8 cellular contexts compared by ENCODE assay signal in genomic region chr7:72635273-72635908, GRCh38.
DNase-seq lines count a peak whose midpoint lies in the region; ATAC-seq, FAIRE-seq and TF ChIP-seq lines count a peak whose summit lies in the region.
"Not testable (repeated sequence)": the region's sequence is repeated elsewhere in the genome, so short reads cannot be mapped to it uniquely, and the experiment has no call there.

No MANE protein-coding gene starts in this region.

- TF ChIP-seq CTCF in LNCaP clone FGC (IDR thresholded peaks at IDR 0.05; ENCODE audit: control insufficient read depth, extremely low read depth, insufficient read depth) (0 out of 2 replicates have a peak, but pooled peaks have one; percentile 1), foreskin keratinocyte (conservative IDR thresholded peaks at IDR 0.05) (peak; percentile 29), lower lobe of right lung (IDR thresholded peaks at IDR 0.05) (peak; percentile 28), type B pancreatic cell (conservative IDR thresholded peaks at IDR 0.05) (peak; percentile 71)

- ATAC-seq in foreskin keratinocyte, result peak; percentile 63
- ATAC-seq in lower lobe of right lung, result peak; percentile 38 to 41

- not testable (repeated sequence) for H3K4me3 ChIP-seq in LNCaP clone FGC (ENCODE audit: low read depth, low read length); lower lobe of right lung

- peaks cover 12% of the 10 kb centered on the region for H3K4me1 Mint-ChIP-seq in type B pancreatic cell (ENCODE audit: unreplicated experiment)

- H3K4me3 Mint-ChIP-seq in type B pancreatic cell, result not testable (repeated sequence)

- not testable (repeated sequence) for H3K27ac ChIP-seq in foreskin keratinocyte, lower lobe of right lung

- H3K27me3 Mint-ChIP-seq in type B pancreatic cell, result not testable (repeated sequence)

- in situ Hi-C loops in SK-MEL-5 (cut with HindIII; ENCODE audit: low pct_unique_long_range_greater_than_20kb, low sequenced_read_pairs), result not testable (repeated sequence)

- peak; percentile 15 for DNase-seq in DMS 273 treated with DMSO at 0.1 percent for 48 hours (lab: John Stamatoyannopoulos, UW)
- not testable (repeated sequence) for DNase-seq in GM19239 (ENCODE audit: insufficient read length, low spot score); LNCaP clone FGC (ENCODE audit: low read depth); foreskin keratinocyte; lower lobe of right lung; type B pancreatic cell (ENCODE audit: extremely low spot score, unreplicated experiment)
- peak; percentile 42 for DNase-seq in SK-MEL-5 (ENCODE audit: low read depth, low spot score)
- DNase-seq in cerebellar cortex (ENCODE audit: low spot score), result peak; percentile 7

- H3K36me3 ChIP-seq in lower lobe of right lung, result not testable (repeated sequence)

- not testable (repeated sequence) for H3K4me1 ChIP-seq in foreskin keratinocyte, lower lobe of right lung

- not testable (repeated sequence) for H3K9me3 ChIP-seq in lower lobe of right lung

- H3K27me3 ChIP-seq in foreskin keratinocyte; lower lobe of right lung (ENCODE audit: low read depth): not testable (repeated sequence)

- intact Hi-C loops in lower lobe of right lung (cut with DNase I), result not testable (repeated sequence)

- not testable (repeated sequence) for H3K9me3 Mint-ChIP-seq in type B pancreatic cell

- not testable (repeated sequence) for H3K36me3 Mint-ChIP-seq in type B pancreatic cell

- H3K27ac Mint-ChIP-seq in type B pancreatic cell, result not testable (repeated sequence)

- peak; percentile 49 for FAIRE-seq in GM19239 (lab: Jason Lieb, UNC)

Comparison
In these comparisons a context has a peak if more than half of its experiments do, and no peak if none do; other contexts are left out.
1. CTCF ChIP-seq: peak in every context shown above with its lines; median percentile 71 in type B pancreatic cell; 29 in foreskin keratinocyte; 28 in lower lobe of right lung; 1 in LNCaP clone FGC.